In the genomic region with DNA sequence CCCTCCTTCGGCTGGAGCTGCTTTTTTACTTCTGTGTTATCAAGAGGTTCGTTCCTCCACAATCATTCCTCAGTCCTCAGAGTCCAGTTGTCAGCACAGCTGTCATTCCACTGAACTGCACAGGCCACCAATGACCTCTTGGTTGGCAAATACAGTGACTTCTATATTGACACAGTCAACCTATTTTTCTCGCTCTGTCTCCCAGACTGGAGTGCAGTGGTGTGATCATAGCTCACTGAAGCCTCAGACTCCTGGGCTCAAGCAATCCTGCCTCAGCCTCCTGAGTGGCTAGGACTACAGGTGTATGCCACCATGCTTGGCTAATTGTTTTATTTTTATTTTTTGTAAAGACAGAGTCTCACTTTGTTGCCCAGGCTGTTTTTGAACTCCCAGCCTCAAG, we compare ENCODE assay signal across 1 cellular context.
TF ChIP-seq lines count a peak whose summit lies in the region.

No MANE protein-coding gene starts in this region.

TF ChIP-seq in HepG2, 621 proteins besides CTCF, POLR2A, EP300 and RAD21 (continued from another document and continues in another):
- TF ChIP-seq, protein P1, sequence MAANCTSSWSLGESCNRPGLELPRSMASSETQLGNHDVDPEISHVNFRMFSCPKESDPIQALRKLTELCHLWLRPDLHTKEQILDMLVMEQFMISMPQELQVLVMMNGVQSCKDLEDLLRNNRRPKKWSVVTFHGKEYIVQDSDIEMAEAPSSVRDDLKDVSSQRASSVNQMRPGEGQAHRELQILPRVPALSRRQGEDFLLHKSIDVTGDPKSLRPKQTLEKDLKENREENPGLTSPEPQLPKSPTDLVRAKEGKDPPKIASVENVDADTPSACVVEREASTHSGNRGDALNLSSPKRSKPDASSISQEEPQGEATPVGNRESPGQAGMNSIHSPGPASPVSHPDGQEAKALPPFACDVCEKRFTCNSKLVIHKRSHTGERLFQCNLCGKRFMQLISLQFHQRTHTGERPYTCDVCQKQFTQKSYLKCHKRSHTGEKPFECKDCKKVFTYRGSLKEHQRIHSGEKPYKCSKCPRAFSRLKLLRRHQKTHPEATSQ (CRISPR knock-in tag; IDR thresholded peaks at IDR 0.05; ENCODE audit: borderline replicate concordance): no peak
- TF ChIP-seq TSC22D2 (CRISPR knock-in tag; IDR thresholded peaks at IDR 0.05; ENCODE audit: borderline replicate concordance) (no peak), TEAD3 (CRISPR knock-in tag; optimal IDR thresholded peaks at IDR 0.05; ENCODE audit: borderline replicate concordance) (peak; percentile 80), ZNF839 (CRISPR knock-in tag; IDR thresholded peaks at IDR 0.05; ENCODE audit: borderline replicate concordance) (no peak), ZNF772 (CRISPR knock-in tag; IDR thresholded peaks at IDR 0.05) (no peak), ZNF75D (CRISPR knock-in tag; IDR thresholded peaks at IDR 0.05; ENCODE audit: borderline replicate concordance) (no peak), NR2F1 (CRISPR knock-in tag; IDR thresholded peaks at IDR 0.05) (peak; percentile 55 to 56; a peak in 2 of 4 replicates), KLF13 (CRISPR knock-in tag; IDR thresholded peaks at IDR 0.05) (no peak), ZSCAN20 (CRISPR knock-in tag; IDR thresholded peaks at IDR 0.05; ENCODE audit: borderline replicate concordance) (no peak), ZNF788 (CRISPR knock-in tag; IDR thresholded peaks at IDR 0.05; ENCODE audit: borderline replicate concordance) (peak; percentile 49; the same call in 1 of the 2 replicates), ZNF562 (CRISPR knock-in tag; IDR thresholded peaks at IDR 0.05; ENCODE audit: borderline replicate concordance) (no peak), ZNF121 (CRISPR knock-in tag; IDR thresholded peaks at IDR 0.05) (0 out of 2 replicates have a peak, but pooled peaks have one; percentile 26), IRF2 (CRISPR knock-in tag; IDR thresholded peaks at IDR 0.05) (peak; percentile 77), ZNF317 (CRISPR knock-in tag; IDR thresholded peaks at IDR 0.05) (no peak), NCOR1 (IDR thresholded peaks at IDR 0.05; ENCODE audit: borderline replicate concordance, low read length) (no peak; the same call in 1 of the 2 replicates), ZSCAN9 (CRISPR knock-in tag; IDR thresholded peaks at IDR 0.05; ENCODE audit: borderline replicate concordance) (peak; percentile 66; the same call in 1 of the 2 replicates), FOXP1 (IDR thresholded peaks at IDR 0.05) (no peak), FOXP1 (CRISPR knock-in tag; IDR thresholded peaks at IDR 0.05) (peak; percentile 58), ARNTL (CRISPR knock-in tag; IDR thresholded peaks at IDR 0.05) (no peak), ZMYM4 (CRISPR knock-in tag; IDR thresholded peaks at IDR 0.05) (peak; percentile 75), ZMYM2 (CRISPR knock-in tag; IDR thresholded peaks at IDR 0.05) (peak; percentile 29; the same call in 1 of the 2 replicates), ERF (CRISPR knock-in tag; IDR thresholded peaks at IDR 0.05) (peak; percentile 79; the same call in 1 of the 2 replicates), FOXA1 (IDR thresholded peaks at IDR 0.05) (peak; percentile 67), FOXA1 (CRISPR knock-in tag; IDR thresholded peaks at IDR 0.05) (peak; percentile 97), ATRX (CRISPR knock-in tag; IDR thresholded peaks at IDR 0.05; ENCODE audit: borderline replicate concordance) (no peak), SKI (IDR thresholded peaks at IDR 0.05; ENCODE audit: partially characterized antibody) (peak; percentile 74), ZNF205 (CRISPR knock-in tag; IDR thresholded peaks at IDR 0.05) (peak; percentile 67; the same call in 1 of the 2 replicates), HHEX (CRISPR knock-in tag; IDR thresholded peaks at IDR 0.05) (peak; percentile 50; the same call in 1 of the 2 replicates), ZNF496 (CRISPR knock-in tag; IDR thresholded peaks at IDR 0.05; ENCODE audit: insufficient replicate concordance) (no peak), RXRA (CRISPR knock-in tag; IDR thresholded peaks at IDR 0.05) (peak; percentile 81), ZFY (CRISPR knock-in tag; IDR thresholded peaks at IDR 0.05) (no peak), RXRB (CRISPR knock-in tag; IDR thresholded peaks at IDR 0.05; ENCODE audit: borderline replicate concordance) (peak; percentile 88), ZNF33A (CRISPR knock-in tag; IDR thresholded peaks at IDR 0.05; ENCODE audit: borderline replicate concordance) (no peak), AHR (CRISPR knock-in tag; IDR thresholded peaks at IDR 0.05) (no peak), HOXA3 (CRISPR knock-in tag; IDR thresholded peaks at IDR 0.05) (peak; percentile 74; the same call in 1 of the 2 replicates), ZNF124 (CRISPR knock-in tag; IDR thresholded peaks at IDR 0.05) (no peak), ZBTB21 (CRISPR knock-in tag; IDR thresholded peaks at IDR 0.05) (no peak)
- TF ChIP-seq, protein P2, sequence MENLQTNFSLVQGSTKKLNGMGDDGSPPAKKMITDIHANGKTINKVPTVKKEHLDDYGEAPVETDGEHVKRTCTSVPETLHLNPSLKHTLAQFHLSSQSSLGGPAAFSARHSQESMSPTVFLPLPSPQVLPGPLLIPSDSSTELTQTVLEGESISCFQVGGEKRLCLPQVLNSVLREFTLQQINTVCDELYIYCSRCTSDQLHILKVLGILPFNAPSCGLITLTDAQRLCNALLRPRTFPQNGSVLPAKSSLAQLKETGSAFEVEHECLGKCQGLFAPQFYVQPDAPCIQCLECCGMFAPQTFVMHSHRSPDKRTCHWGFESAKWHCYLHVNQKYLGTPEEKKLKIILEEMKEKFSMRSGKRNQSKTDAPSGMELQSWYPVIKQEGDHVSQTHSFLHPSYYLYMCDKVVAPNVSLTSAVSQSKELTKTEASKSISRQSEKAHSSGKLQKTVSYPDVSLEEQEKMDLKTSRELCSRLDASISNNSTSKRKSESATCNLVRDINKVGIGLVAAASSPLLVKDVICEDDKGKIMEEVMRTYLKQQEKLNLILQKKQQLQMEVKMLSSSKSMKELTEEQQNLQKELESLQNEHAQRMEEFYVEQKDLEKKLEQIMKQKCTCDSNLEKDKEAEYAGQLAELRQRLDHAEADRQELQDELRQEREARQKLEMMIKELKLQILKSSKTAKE (CRISPR knock-in tag; IDR thresholded peaks at IDR 0.05; ENCODE audit: borderline replicate concordance): peak; percentile 61
- TF ChIP-seq, protein P3, sequence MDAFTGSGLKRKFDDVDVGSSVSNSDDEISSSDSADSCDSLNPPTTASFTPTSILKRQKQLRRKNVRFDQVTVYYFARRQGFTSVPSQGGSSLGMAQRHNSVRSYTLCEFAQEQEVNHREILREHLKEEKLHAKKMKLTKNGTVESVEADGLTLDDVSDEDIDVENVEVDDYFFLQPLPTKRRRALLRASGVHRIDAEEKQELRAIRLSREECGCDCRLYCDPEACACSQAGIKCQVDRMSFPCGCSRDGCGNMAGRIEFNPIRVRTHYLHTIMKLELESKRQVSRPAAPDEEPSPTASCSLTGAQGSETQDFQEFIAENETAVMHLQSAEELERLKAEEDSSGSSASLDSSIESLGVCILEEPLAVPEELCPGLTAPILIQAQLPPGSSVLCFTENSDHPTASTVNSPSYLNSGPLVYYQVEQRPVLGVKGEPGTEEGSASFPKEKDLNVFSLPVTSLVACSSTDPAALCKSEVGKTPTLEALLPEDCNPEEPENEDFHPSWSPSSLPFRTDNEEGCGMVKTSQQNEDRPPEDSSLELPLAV (CRISPR knock-in tag; conservative IDR thresholded peaks at IDR 0.05; ENCODE audit: low read depth): no peak
- TF ChIP-seq, protein P4, sequence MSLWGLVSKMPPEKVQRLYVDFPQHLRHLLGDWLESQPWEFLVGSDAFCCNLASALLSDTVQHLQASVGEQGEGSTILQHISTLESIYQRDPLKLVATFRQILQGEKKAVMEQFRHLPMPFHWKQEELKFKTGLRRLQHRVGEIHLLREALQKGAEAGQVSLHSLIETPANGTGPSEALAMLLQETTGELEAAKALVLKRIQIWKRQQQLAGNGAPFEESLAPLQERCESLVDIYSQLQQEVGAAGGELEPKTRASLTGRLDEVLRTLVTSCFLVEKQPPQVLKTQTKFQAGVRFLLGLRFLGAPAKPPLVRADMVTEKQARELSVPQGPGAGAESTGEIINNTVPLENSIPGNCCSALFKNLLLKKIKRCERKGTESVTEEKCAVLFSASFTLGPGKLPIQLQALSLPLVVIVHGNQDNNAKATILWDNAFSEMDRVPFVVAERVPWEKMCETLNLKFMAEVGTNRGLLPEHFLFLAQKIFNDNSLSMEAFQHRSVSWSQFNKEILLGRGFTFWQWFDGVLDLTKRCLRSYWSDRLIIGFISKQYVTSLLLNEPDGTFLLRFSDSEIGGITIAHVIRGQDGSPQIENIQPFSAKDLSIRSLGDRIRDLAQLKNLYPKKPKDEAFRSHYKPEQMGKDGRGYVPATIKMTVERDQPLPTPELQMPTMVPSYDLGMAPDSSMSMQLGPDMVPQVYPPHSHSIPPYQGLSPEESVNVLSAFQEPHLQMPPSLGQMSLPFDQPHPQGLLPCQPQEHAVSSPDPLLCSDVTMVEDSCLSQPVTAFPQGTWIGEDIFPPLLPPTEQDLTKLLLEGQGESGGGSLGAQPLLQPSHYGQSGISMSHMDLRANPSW (CRISPR knock-in tag; IDR thresholded peaks at IDR 0.05; ENCODE audit: borderline replicate concordance): 0 out of 2 replicates have a peak, but pooled peaks have one; percentile 20
- TF ChIP-seq, protein P5, sequence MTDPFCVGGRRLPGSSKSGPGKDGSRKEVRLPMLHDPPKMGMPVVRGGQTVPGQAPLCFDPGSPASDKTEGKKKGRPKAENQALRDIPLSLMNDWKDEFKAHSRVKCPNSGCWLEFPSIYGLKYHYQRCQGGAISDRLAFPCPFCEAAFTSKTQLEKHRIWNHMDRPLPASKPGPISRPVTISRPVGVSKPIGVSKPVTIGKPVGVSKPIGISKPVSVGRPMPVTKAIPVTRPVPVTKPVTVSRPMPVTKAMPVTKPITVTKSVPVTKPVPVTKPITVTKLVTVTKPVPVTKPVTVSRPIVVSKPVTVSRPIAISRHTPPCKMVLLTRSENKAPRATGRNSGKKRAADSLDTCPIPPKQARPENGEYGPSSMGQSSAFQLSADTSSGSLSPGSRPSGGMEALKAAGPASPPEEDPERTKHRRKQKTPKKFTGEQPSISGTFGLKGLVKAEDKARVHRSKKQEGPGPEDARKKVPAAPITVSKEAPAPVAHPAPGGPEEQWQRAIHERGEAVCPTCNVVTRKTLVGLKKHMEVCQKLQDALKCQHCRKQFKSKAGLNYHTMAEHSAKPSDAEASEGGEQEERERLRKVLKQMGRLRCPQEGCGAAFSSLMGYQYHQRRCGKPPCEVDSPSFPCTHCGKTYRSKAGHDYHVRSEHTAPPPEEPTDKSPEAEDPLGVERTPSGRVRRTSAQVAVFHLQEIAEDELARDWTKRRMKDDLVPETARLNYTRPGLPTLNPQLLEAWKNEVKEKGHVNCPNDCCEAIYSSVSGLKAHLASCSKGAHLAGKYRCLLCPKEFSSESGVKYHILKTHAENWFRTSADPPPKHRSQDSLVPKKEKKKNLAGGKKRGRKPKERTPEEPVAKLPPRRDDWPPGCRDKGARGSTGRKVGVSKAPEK (CRISPR knock-in tag; IDR thresholded peaks at IDR 0.05; ENCODE audit: borderline replicate concordance): peak; percentile 53; the same call in 1 of the 2 replicates
- TF ChIP-seq, protein P6, sequence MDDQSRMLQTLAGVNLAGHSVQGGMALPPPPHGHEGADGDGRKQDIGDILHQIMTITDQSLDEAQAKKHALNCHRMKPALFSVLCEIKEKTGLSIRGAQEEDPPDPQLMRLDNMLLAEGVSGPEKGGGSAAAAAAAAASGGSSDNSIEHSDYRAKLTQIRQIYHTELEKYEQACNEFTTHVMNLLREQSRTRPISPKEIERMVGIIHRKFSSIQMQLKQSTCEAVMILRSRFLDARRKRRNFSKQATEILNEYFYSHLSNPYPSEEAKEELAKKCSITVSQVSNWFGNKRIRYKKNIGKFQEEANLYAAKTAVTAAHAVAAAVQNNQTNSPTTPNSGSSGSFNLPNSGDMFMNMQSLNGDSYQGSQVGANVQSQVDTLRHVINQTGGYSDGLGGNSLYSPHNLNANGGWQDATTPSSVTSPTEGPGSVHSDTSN (CRISPR knock-in tag; IDR thresholded peaks at IDR 0.05; ENCODE audit: borderline replicate concordance): no peak
- TF ChIP-seq, protein P7, sequence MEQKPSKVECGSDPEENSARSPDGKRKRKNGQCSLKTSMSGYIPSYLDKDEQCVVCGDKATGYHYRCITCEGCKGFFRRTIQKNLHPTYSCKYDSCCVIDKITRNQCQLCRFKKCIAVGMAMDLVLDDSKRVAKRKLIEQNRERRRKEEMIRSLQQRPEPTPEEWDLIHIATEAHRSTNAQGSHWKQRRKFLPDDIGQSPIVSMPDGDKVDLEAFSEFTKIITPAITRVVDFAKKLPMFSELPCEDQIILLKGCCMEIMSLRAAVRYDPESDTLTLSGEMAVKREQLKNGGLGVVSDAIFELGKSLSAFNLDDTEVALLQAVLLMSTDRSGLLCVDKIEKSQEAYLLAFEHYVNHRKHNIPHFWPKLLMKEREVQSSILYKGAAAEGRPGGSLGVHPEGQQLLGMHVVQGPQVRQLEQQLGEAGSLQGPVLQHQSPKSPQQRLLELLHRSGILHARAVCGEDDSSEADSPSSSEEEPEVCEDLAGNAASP (CRISPR knock-in tag; IDR thresholded peaks at IDR 0.05; ENCODE audit: borderline replicate concordance): peak; percentile 75; the same call in 1 of the 2 replicates
- TF ChIP-seq, protein P8, sequence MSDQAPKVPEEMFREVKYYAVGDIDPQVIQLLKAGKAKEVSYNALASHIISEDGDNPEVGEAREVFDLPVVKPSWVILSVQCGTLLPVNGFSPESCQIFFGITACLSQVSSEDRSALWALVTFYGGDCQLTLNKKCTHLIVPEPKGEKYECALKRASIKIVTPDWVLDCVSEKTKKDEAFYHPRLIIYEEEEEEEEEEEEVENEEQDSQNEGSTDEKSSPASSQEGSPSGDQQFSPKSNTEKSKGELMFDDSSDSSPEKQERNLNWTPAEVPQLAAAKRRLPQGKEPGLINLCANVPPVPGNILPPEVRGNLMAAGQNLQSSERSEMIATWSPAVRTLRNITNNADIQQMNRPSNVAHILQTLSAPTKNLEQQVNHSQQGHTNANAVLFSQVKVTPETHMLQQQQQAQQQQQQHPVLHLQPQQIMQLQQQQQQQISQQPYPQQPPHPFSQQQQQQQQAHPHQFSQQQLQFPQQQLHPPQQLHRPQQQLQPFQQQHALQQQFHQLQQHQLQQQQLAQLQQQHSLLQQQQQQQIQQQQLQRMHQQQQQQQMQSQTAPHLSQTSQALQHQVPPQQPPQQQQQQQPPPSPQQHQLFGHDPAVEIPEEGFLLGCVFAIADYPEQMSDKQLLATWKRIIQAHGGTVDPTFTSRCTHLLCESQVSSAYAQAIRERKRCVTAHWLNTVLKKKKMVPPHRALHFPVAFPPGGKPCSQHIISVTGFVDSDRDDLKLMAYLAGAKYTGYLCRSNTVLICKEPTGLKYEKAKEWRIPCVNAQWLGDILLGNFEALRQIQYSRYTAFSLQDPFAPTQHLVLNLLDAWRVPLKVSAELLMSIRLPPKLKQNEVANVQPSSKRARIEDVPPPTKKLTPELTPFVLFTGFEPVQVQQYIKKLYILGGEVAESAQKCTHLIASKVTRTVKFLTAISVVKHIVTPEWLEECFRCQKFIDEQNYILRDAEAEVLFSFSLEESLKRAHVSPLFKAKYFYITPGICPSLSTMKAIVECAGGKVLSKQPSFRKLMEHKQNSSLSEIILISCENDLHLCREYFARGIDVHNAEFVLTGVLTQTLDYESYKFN (CRISPR knock-in tag; conservative IDR thresholded peaks at IDR 0.05): peak; percentile 55; the same call in 1 of the 2 replicates
- TF ChIP-seq, protein P9, sequence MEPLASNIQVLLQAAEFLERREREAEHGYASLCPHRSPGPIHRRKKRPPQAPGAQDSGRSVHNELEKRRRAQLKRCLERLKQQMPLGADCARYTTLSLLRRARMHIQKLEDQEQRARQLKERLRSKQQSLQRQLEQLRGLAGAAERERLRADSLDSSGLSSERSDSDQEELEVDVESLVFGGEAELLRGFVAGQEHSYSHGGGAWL (CRISPR knock-in tag; IDR thresholded peaks at IDR 0.05): no peak
